29 cellular contexts compared by ENCODE assay signal in genomic region chr11:73221451-73221850, GRCh38. TPM values are rescaled to one million over a fixed set of nuclear protein-coding genes. Genes with fewer than 3 reads are reported as not detected.
"Had no signal": no experiment of that assay in that cellular context is flagged by ENCODE, and none has a peak within 500 bp of the region (broad histone marks: within the 10 kb centered on the region; RNA-seq: fewer than 3 reads in every experiment).

No MANE protein-coding gene starts in this region.

- H3K27me3 ChIP-seq: adrenal gland, ascending aorta, brain microvascular endothelial cell, transverse colon, vagina had no signal

- H3K36me3 ChIP-seq: adrenal gland, ascending aorta, brain microvascular endothelial cell, left ventricle myocardium inferior, stomach, suprapubic skin, transverse colon, vagina had no signal

- H3K27ac Mint-ChIP-seq: activated B cell treated with CpG ODN at 0.5 μM for 24 hours; activated CD4-positive, alpha-beta T cell treated with anti-CD3 and anti-CD28 coated beads for 36 hours; activated naive CD8-positive, alpha-beta T cell; activated T-helper 2 cell treated with anti-CD3 and anti-CD28 coated beads, Interferon-gamma antibody, Interleukin-2, Interleukin-4, amounts not matched to agents 10 μg/mL and 5 μg/mL and 100 μg/mL, durations not matched to agents 14 hours and 24 hours and 36 hours; naive thymus-derived CD4-positive, alpha-beta T cell; progenitor cell of endocrine pancreas; stimulated activated memory B cell treated with anti-CD40 and anti-IgM and Interleukin-4, amounts not matched to agents 10 μg/mL and 1 μg/mL and 100 μg/mL, for 72 hours; T-helper 2 cell treated with Interferon-gamma antibody and Interleukin-4, amounts not matched to agents 5 μg/mL and 100 μg/mL, for 36 hours had no signal

- H3K4me3 Mint-ChIP-seq: activated B cell treated with CpG ODN at 0.5 μM for 24 hours; activated CD4-positive, alpha-beta T cell treated with anti-CD3 and anti-CD28 coated beads for 36 hours; activated naive CD8-positive, alpha-beta T cell; activated T-cell treated with anti-CD3 and anti-CD28 coated beads, Interleukin-2, amount 50 U/mL, for 4 hours; naive thymus-derived CD4-positive, alpha-beta T cell; neural crest cell; stimulated activated memory B cell treated with anti-CD40 and anti-IgM and Interleukin-4, amounts not matched to agents 10 μg/mL and 1 μg/mL and 100 μg/mL, for 72 hours; T-helper 2 cell treated with Interferon-gamma antibody and Interleukin-4, amounts not matched to agents 5 μg/mL and 100 μg/mL, for 36 hours had no signal

- H3K9me3 ChIP-seq: adrenal gland, ascending aorta, left ventricle myocardium inferior, stomach, suprapubic skin, transverse colon, vagina had no signal

- H3K27ac ChIP-seq: adrenal gland, ascending aorta, brain microvascular endothelial cell, left ventricle myocardium inferior, stomach, suprapubic skin, transverse colon, vagina had no signal

- H3K9me3 Mint-ChIP-seq: activated B cell treated with CpG ODN at 0.5 μM for 24 hours; activated T-cell treated with anti-CD3 and anti-CD28 coated beads, Interleukin-2, amount 50 U/mL, for 4 hours; activated T-helper 2 cell treated with anti-CD3 and anti-CD28 coated beads, Interferon-gamma antibody, Interleukin-2, Interleukin-4, amounts not matched to agents 10 μg/mL and 5 μg/mL and 100 μg/mL, durations not matched to agents 14 hours and 24 hours and 36 hours; neural crest cell; stimulated activated memory B cell treated with anti-CD40 and anti-IgM and Interleukin-4, amounts not matched to agents 10 μg/mL and 1 μg/mL and 100 μg/mL, for 72 hours; T-helper 2 cell treated with Interferon-gamma antibody and Interleukin-4, amounts not matched to agents 5 μg/mL and 100 μg/mL, for 36 hours had no signal

- DNase-seq: activated B cell treated with CpG ODN at 0.5 μM for 24 hours; activated CD4-positive, alpha-beta T cell treated with anti-CD3 and anti-CD28 coated beads for 36 hours; activated CD4-positive, alpha-beta T cell treated with anti-CD3 and anti-CD28 coated beads, Interleukin-2, amount 50 U/mL, for 48 hours; activated CD8-positive, alpha-beta memory T cell treated with anti-CD3 and anti-CD28 coated beads, Interleukin-2, amount 50 U/mL, for 48 hours; activated naive CD4-positive, alpha-beta T cell; activated T-cell treated with anti-CD3 and anti-CD28 coated beads, Interleukin-2, amount 50 U/mL, for 4 hours; adrenal gland; brain microvascular endothelial cell; caudate nucleus; effector memory CD4-positive, alpha-beta T cell; foreskin melanocyte; glutamatergic neuron; hippocampal formation; left ventricle myocardium inferior; naive thymus-derived CD4-positive, alpha-beta T cell; stimulated activated CD4-positive, alpha-beta T cell treated with anti-CD3 and anti-CD28 coated beads, Interleukin-1b, Interleukin-23, amount 100 ng/mL, for 48 hours; stomach; transverse colon had no signal

- ATAC-seq: activated CD4-positive, alpha-beta T cell treated with anti-CD3 and anti-CD28 coated beads for 36 hours; activated T-cell treated with anti-CD3 and anti-CD28 coated beads, Interleukin-2, amount 50 U/mL, for 4 hours; naive thymus-derived CD4-positive, alpha-beta T cell; stimulated activated memory B cell treated with anti-CD40 and anti-IgM and Interleukin-4, amounts not matched to agents 10 μg/mL and 1 μg/mL and 100 μg/mL, for 72 hours had no signal

- H3K4me3 ChIP-seq: adrenal gland, ascending aorta, left ventricle myocardium inferior, stomach, suprapubic skin, transverse colon, vagina had no signal

- H3K36me3 Mint-ChIP-seq: activated naive CD8-positive, alpha-beta T cell; naive thymus-derived CD4-positive, alpha-beta T cell; stimulated activated memory B cell treated with anti-CD40 and anti-IgM and Interleukin-4, amounts not matched to agents 10 μg/mL and 1 μg/mL and 100 μg/mL, for 72 hours had no signal

RNA-seq across cellular contexts. Expression of gene P2RY2, which starts 3.4 kb away (rescaled TPM):
- total RNA-seq: activated CD4-positive, alpha-beta T cell treated with anti-CD3 and anti-CD28 coated beads for 36 hours; activated CD8-positive, alpha-beta memory T cell treated with anti-CD3 and anti-CD28 coated beads for 36 hours; activated T-cell treated with anti-CD3 and anti-CD28 coated beads, Interleukin-2, amount 50 U/mL, for 4 hours; activated T-helper 2 cell treated with anti-CD3 and anti-CD28 coated beads, Interferon-gamma antibody, Interleukin-2, Interleukin-4, amounts not matched to agents 10 μg/mL and 5 μg/mL and 100 μg/mL, durations not matched to agents 14 hours and 24 hours and 36 hours; osteocyte had no signal
- polyA plus RNA-seq: naive thymus-derived CD4-positive, alpha-beta T cell had no signal

RNA-seq across cellular contexts. Expression of gene P2RY6, which starts 50.7 kb away (rescaled TPM):
- total RNA-seq: activated CD4-positive, alpha-beta T cell treated with anti-CD3 and anti-CD28 coated beads for 36 hours; activated CD8-positive, alpha-beta memory T cell treated with anti-CD3 and anti-CD28 coated beads for 36 hours; activated T-cell treated with anti-CD3 and anti-CD28 coated beads, Interleukin-2, amount 50 U/mL, for 4 hours; activated T-helper 2 cell treated with anti-CD3 and anti-CD28 coated beads, Interferon-gamma antibody, Interleukin-2, Interleukin-4, amounts not matched to agents 10 μg/mL and 5 μg/mL and 100 μg/mL, durations not matched to agents 14 hours and 24 hours and 36 hours; neural crest cell; osteocyte had no signal
- polyA plus RNA-seq: naive thymus-derived CD4-positive, alpha-beta T cell had no signal
